Comparison of ENCODE assay signal across 6 cellular contexts in genomic region chr17:78466109-78466785, GRCh38.
A peak's percentile ranks its signal among the peaks of the same experiment; 100 is the strongest.
DNase-seq lines count a peak whose midpoint lies in the region; ATAC-seq, FAIRE-seq and TF ChIP-seq lines count a peak whose summit lies in the region.
"Not testable (repeated sequence)": the region's sequence is repeated elsewhere in the genome, so short reads cannot be mapped to it uniquely, and the experiment has no call there.

No MANE protein-coding gene starts in this region.

- H3K9me3 Mint-ChIP-seq in glutamatergic neuron (ENCODE audit: unreplicated experiment), result not testable (repeated sequence)

- FAIRE-seq in HepG2 (lab: Jason Lieb, UNC), result not testable (repeated sequence)

- not testable (repeated sequence) for H3K36me3 ChIP-seq in WERI-Rb-1; HepG2 (replicated peaks in 1 of 2; ENCODE audit: control insufficient read depth in 1 of 2, insufficient read depth in 2 of 2, low read length in 2 of 2); mesenchymal stem cell (ENCODE audit: control insufficient read depth in 1 of 2, insufficient read depth in 2 of 2, low read depth in 1 of 2, low read length in 2 of 2); osteoblast (ENCODE audit: insufficient read depth, low read length); thyroid gland

- not testable (repeated sequence) for H3K36me3 Mint-ChIP-seq in glutamatergic neuron (ENCODE audit: unreplicated experiment)

- H3K18ac ChIP-seq in mesenchymal stem cell (ENCODE audit: low read depth in 1 of 2, low read length in 2 of 2), result not testable (repeated sequence)

- not testable (repeated sequence) for H3K4me1 Mint-ChIP-seq in glutamatergic neuron (ENCODE audit: low read depth, unreplicated experiment)

- H4K8ac ChIP-seq in mesenchymal stem cell (ENCODE audit: low read length), result not testable (repeated sequence)

- H2BK5ac ChIP-seq in mesenchymal stem cell (ENCODE audit: low read depth, low read length, poor library complexity, severe bottlenecking), result not testable (repeated sequence)

- H3K4me1 ChIP-seq in HepG2 (ENCODE audit: insufficient read depth, low read length), result peaks cover 11% of the 10 kb centered on the region
- H3K4me1 ChIP-seq in mesenchymal stem cell (ENCODE audit: control insufficient read depth, insufficient read depth, low read depth, low read length); osteoblast (ENCODE audit: insufficient read depth, low read length): not testable (repeated sequence)
- H3K4me1 ChIP-seq in thyroid gland, result peaks cover 3 to 14% of the 10 kb centered on the region in 2 donors

- not testable (repeated sequence) for H3K4me3 Mint-ChIP-seq in glutamatergic neuron (ENCODE audit: unreplicated experiment)

- ATAC-seq in HepG2, result peak; percentile 52

- H3K27ac Mint-ChIP-seq in glutamatergic neuron (ENCODE audit: unreplicated experiment), result peak overlapping the region; percentile 28

- H2AFZ ChIP-seq in HepG2 (ENCODE audit: low read length); mesenchymal stem cell (ENCODE audit: low read depth, low read length); osteoblast (ENCODE audit: low read length): not testable (repeated sequence)

- not testable (repeated sequence) for DNase-seq in WERI-Rb-1; glutamatergic neuron; HepG2 (ENCODE audit: low spot score); mesenchymal stem cell
- DNase-seq in osteoblast (ENCODE audit: insufficient read length, low spot score, missing footprints) (peak; percentile 5), thyroid gland (peak in 1 of 2 donors; percentile 35)

- TF ChIP-seq POLR2A in HepG2 (IDR thresholded peaks at IDR 0.05; ENCODE audit: insufficient read depth in 1 of 2, low read depth in 2 of 2, low read length in 2 of 2); thyroid gland (IDR thresholded peaks at IDR 0.05): not testable (repeated sequence)

- not testable (repeated sequence) for H3K23ac ChIP-seq in mesenchymal stem cell (ENCODE audit: low read length in 2 of 2)

- not testable (repeated sequence) for H4K20me1 ChIP-seq in HepG2 (ENCODE audit: insufficient read depth, low read length); osteoblast (ENCODE audit: insufficient read depth, low read length)

- H2BK15ac ChIP-seq in mesenchymal stem cell (ENCODE audit: low read depth, poor library complexity, severe bottlenecking), result not testable (repeated sequence)

- H2BK120ac ChIP-seq in mesenchymal stem cell (ENCODE audit: low read depth, low read length), result not testable (repeated sequence)

- peaks cover 14% of the 10 kb centered on the region for H3K9me3 ChIP-seq in WERI-Rb-1 (ENCODE audit: severe bottlenecking)
- H3K9me3 ChIP-seq in HepG2 (ENCODE audit: low read length); mesenchymal stem cell (ENCODE audit: control insufficient read depth, low read length); osteoblast (ENCODE audit: low read depth, low read length); thyroid gland: not testable (repeated sequence)

- not testable (repeated sequence) for TF ChIP-seq RAD21 in HepG2 (CRISPR knock-in tag; IDR thresholded peaks at IDR 0.05)

- H3K27ac ChIP-seq in WERI-Rb-1, result peak overlapping the region; percentile 74
- H3K27ac ChIP-seq in HepG2 (ENCODE audit: extremely low read length, insufficient read depth, low read length); mesenchymal stem cell (ENCODE audit: low read length, poor library complexity, severe bottlenecking); osteoblast (ENCODE audit: low read depth, low read length): not testable (repeated sequence)
- H3K27ac ChIP-seq in thyroid gland, result peak overlapping the region in 2 of 3 donors; percentile 28 to 65

- POLR2A ChIA-PET in HepG2 (lab: Yijun Ruan, JAX), result not testable (repeated sequence)

- not testable (repeated sequence) for H3K79me1 ChIP-seq in mesenchymal stem cell (replicated peaks; ENCODE audit: low read length, poor library complexity, severe bottlenecking)

- CTCF ChIA-PET in HepG2 (lab: Yijun Ruan, JAX; ENCODE audit: low intra/inter-chr PET ratio, low total read pairs), result not testable (repeated sequence)

- not testable (repeated sequence) for H3K27me3 Mint-ChIP-seq in glutamatergic neuron (ENCODE audit: unreplicated experiment)

- TF ChIP-seq EP300 in HepG2 (IDR thresholded peaks at IDR 0.05; ENCODE audit: low read depth in 2 of 2, low read length in 2 of 2); HepG2 (CRISPR knock-in tag; IDR thresholded peaks at IDR 0.05; ENCODE audit: borderline replicate concordance): not testable (repeated sequence)

- H2BK12ac ChIP-seq in mesenchymal stem cell (ENCODE audit: low read length in 2 of 2), result not testable (repeated sequence)

- intact Hi-C loops in HepG2 (cut with micrococcal nuclease; ENCODE audit: unreplicated experiment); thyroid gland (cut with DNase I): not testable (repeated sequence)

- not testable (repeated sequence) for BruUV-seq in HepG2 (replicated peaks; lab: Mats Ljungman, UMichigan)

- H3K4me2 ChIP-seq in HepG2 (ENCODE audit: low read depth, low read length), result peak overlapping the region; percentile 10; the same call in 1 of the 2 replicates
- H3K4me2 ChIP-seq in mesenchymal stem cell (ENCODE audit: low read length, poor library complexity, severe bottlenecking); osteoblast (ENCODE audit: insufficient read depth, low read length): not testable (repeated sequence)

- not testable (repeated sequence) for H3K9ac ChIP-seq in HepG2 (ENCODE audit: insufficient read depth, low read depth, low read length); mesenchymal stem cell (ENCODE audit: low read length)

- not testable (repeated sequence) for H3K14ac ChIP-seq in mesenchymal stem cell (ENCODE audit: low read length in 2 of 2)

- H3K4ac ChIP-seq in mesenchymal stem cell (ENCODE audit: low read depth in 1 of 2, low read length in 2 of 2), result not testable (repeated sequence)

- H3K27me3 ChIP-seq in WERI-Rb-1 (ENCODE audit: insufficient read depth, low read depth, severe bottlenecking); HepG2 (ENCODE audit: control insufficient read depth in 1 of 2, insufficient read depth in 2 of 2, low read length in 2 of 2); osteoblast (ENCODE audit: insufficient read depth, low read length); thyroid gland: not testable (repeated sequence)
- H3K27me3 ChIP-seq in mesenchymal stem cell (ENCODE audit: control insufficient read depth in 1 of 2, insufficient read depth in 1 of 2, low read length in 2 of 2), result peaks cover 0 to 25% of the 10 kb centered on the region in 2 experiments

- not testable (repeated sequence) for H3K79me2 ChIP-seq in HepG2 (ENCODE audit: insufficient read depth, low read length); osteoblast (ENCODE audit: insufficient read depth, low read length)

- H4K91ac ChIP-seq in mesenchymal stem cell (ENCODE audit: low read length), result peak overlapping the region; percentile 59

- in situ Hi-C loops in HepG2 (cut with HindIII; ENCODE audit: extremely low pct_ligation_motif_present, low pct_unique_long_range_greater_than_20kb), result not testable (repeated sequence)

- not testable (repeated sequence) for TF ChIP-seq CTCF in WERI-Rb-1 (IDR thresholded peaks at IDR 0.05; ENCODE audit: low read depth, low read length); glutamatergic neuron (IDR thresholded peaks at IDR 0.05; ENCODE audit: partially characterized antibody, unreplicated experiment); HepG2 (CRISPR knock-in tag; IDR thresholded peaks at IDR 0.05); osteoblast (IDR thresholded peaks at IDR 0.05; ENCODE audit: extremely low read depth, low read depth, low read length); thyroid gland (IDR thresholded peaks at IDR 0.05)

- not testable (repeated sequence) for H3K4me3 ChIP-seq in WERI-Rb-1 (ENCODE audit: low read depth, low read length); HepG2 (replicated peaks in 1 of 3; ENCODE audit: insufficient read depth in 1 of 3, low read depth in 2 of 3, low read length in 3 of 3); mesenchymal stem cell (ENCODE audit: insufficient read depth in 1 of 2, low read depth in 1 of 2, low read length in 2 of 2); osteoblast (ENCODE audit: insufficient read depth, low read length); thyroid gland (replicated peaks in 1 of 3)

- not testable (repeated sequence) for H2AK5ac ChIP-seq in mesenchymal stem cell (ENCODE audit: low read length, severe bottlenecking)

- WGBS in HepG2 (ENCODE audit: low lambda C conversion rate), result 59% methylated on average over 17 of the region's 19 CpGs
- WGBS in mesenchymal stem cell, result 90% methylated on average over 15 of the region's 19 CpGs
- 74 to 78% methylated on average over 17 to 18 of the region's 19 CpGs for WGBS in thyroid gland, 2 donors

TF ChIP-seq in HepG2, 621 proteins besides CTCF, POLR2A, EP300 and RAD21 (continues in another document):
- TF ChIP-seq FOXO1 (CRISPR knock-in tag; IDR thresholded peaks at IDR 0.05) (0 out of 2 replicates have a peak, but pooled peaks have one; percentile 18), SOX6 (CRISPR knock-in tag; IDR thresholded peaks at IDR 0.05) (peak; percentile 44), BCL6 (CRISPR knock-in tag; IDR thresholded peaks at IDR 0.05) (peak; percentile 66), MTA1 (CRISPR knock-in tag; IDR thresholded peaks at IDR 0.05; ENCODE audit: borderline replicate concordance) (peak; percentile 39; the same call in 1 of the 2 replicates), ZBTB38 (CRISPR knock-in tag; IDR thresholded peaks at IDR 0.05) (peak; percentile 85), KDM2A (CRISPR knock-in tag; IDR thresholded peaks at IDR 0.05; ENCODE audit: borderline replicate concordance, low read depth) (0 out of 2 replicates have a peak, but pooled peaks have one; percentile 7), FOSL2 (CRISPR knock-in tag; IDR thresholded peaks at IDR 0.05) (peak; percentile 41; the same call in 1 of the 2 replicates)
- not testable (repeated sequence) for TF ChIP-seq SOX6 (IDR thresholded peaks at IDR 0.05)
